In the genomic region with DNA sequence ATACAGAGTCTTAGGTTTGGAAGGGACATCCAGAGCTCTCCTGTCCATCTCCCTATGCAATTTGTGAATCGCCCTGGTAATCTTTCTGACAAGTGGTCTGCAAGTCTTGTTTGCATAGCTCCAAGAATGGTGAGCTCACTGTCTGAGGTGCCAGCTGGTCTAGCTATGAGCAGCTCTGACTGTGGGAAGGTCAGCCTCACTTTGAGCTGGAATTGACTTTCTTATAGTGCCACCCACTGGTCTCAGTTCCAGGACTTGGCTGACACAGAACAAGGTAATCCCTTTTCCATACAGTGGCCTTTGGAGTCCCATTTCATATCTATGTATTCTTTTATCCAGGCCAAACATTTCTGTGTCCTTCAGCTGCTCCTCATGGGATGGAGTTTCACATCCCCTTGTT, we compare ENCODE assay signal across 12 cellular contexts.
DNase-seq lines count a peak whose midpoint lies in the region; ATAC-seq, FAIRE-seq and TF ChIP-seq lines count a peak whose summit lies in the region.
"Had no signal": no experiment of that assay in that cellular context is flagged by ENCODE, and none has a peak within 500 bp of the region (broad histone marks: within the 10 kb centered on the region; RNA-seq: fewer than 3 reads in every experiment).

No MANE protein-coding gene starts in this region.

- no peaks in the 10 kb centered on the region for H3K4me1 ChIP-seq in keratinocyte (ENCODE audit: control insufficient read depth, extremely low read depth, insufficient read depth, low read length)

- no peaks in the 10 kb centered on the region for H3K9me3 Mint-ChIP-seq in natural killer cell
- H3K9me3 Mint-ChIP-seq: natural killer cell treated with Interleukin-12 subunit alpha and Interleukin-12 subunit beta and Interleukin-15 and Interleukin-18, amount 100 ng/mL, for 72 hours had no signal

- in situ Hi-C loops in GM13977 (cut with MboI; ENCODE audit: low pct_unique_long_range_greater_than_20kb, low sequenced_read_pairs, unreplicated experiment), result no loop called here

- H3K9ac ChIP-seq in keratinocyte (ENCODE audit: control insufficient read depth, extremely low read depth, insufficient read depth, low read length), result no peak overlapping the region
- H3K9ac ChIP-seq: KMS-11 had no signal

- DNase-seq in AG10803 (ENCODE audit: low read depth), result peak; percentile 53
- peak; percentile 3 for DNase-seq in GM12865 (ENCODE audit: low read depth)
- DNase-seq in keratinocyte (ENCODE audit: low read depth, low spot score), result no peak
- no peak for DNase-seq in natural killer cell
- DNase-seq in GM13977 (ENCODE audit: low spot score), result no peak
- DNase-seq in activated CD8-positive, alpha-beta memory T cell treated with anti-CD3 and anti-CD28 coated beads for 24 hours, result no peak
- DNase-seq: CD4-positive, alpha-beta memory T cell; stimulated activated CD4-positive, alpha-beta T cell treated with anti-CD3 and anti-CD28 coated beads, Interleukin-2, amount 100 ng/mL, for 24 hours had no signal

- peaks cover 11 to 12% of the 10 kb centered on the region in 2 donors for H3K4me1 Mint-ChIP-seq in natural killer cell

- H3K4me3 Mint-ChIP-seq in natural killer cell, result no peak overlapping the region
- H3K4me3 Mint-ChIP-seq: CD4-positive, alpha-beta memory T cell; natural killer cell treated with Interleukin-12 subunit alpha and Interleukin-12 subunit beta and Interleukin-15 and Interleukin-18, amount 100 ng/mL, for 72 hours had no signal

- H3K36me3 Mint-ChIP-seq in natural killer cell, result no peaks in the 10 kb centered on the region
- H3K36me3 Mint-ChIP-seq: natural killer cell treated with Interleukin-12 subunit alpha and Interleukin-12 subunit beta and Interleukin-15 and Interleukin-18, amount 100 ng/mL, for 72 hours had no signal

- H3K27me3 Mint-ChIP-seq in natural killer cell (ENCODE audit: low read depth in 2 of 2), result no peaks in the 10 kb centered on the region
- H3K27me3 Mint-ChIP-seq: CD4-positive, alpha-beta memory T cell had no signal

- no peaks in the 10 kb centered on the region for H4K20me1 ChIP-seq in keratinocyte (ENCODE audit: control insufficient read depth, extremely low read depth, insufficient read depth, low read length)

- peak; percentile 37 for TF ChIP-seq CTCF in AG10803 (conservative IDR thresholded peaks at IDR 0.05; ENCODE audit: low read length)
- TF ChIP-seq CTCF in GM12865 (IDR thresholded peaks at IDR 0.05; ENCODE audit: insufficient read depth, low read depth, low read length, missing control alignments), result no peak
- TF ChIP-seq CTCF in keratinocyte (optimal IDR thresholded peaks at IDR 0.05 in 1 of 3, IDR thresholded peaks at IDR 0.05 in 1 of 3, conservative IDR thresholded peaks at IDR 0.05 in 1 of 3; ENCODE audit: extremely low read depth in 1 of 3, insufficient read depth in 2 of 3, low read length in 3 of 3), result peak in 2 of 3 experiments; percentile 14 to 63
- TF ChIP-seq CTCF in natural killer cell (IDR thresholded peaks at IDR 0.05), result no peak
- TF ChIP-seq CTCF in GM13977 (IDR thresholded peaks at IDR 0.05; ENCODE audit: extremely low read depth, insufficient read depth, missing control alignments), result no peak

- no peaks in the 10 kb centered on the region for H3K9me1 ChIP-seq in keratinocyte (ENCODE audit: control insufficient read depth, extremely low read depth, insufficient read depth, low read length)

- no peaks in the 10 kb centered on the region for H3K9me3 ChIP-seq in keratinocyte (ENCODE audit: control insufficient read depth, low read depth, low read length)

- no peaks in the 10 kb centered on the region for H3K36me3 ChIP-seq in keratinocyte (ENCODE audit: control insufficient read depth in 2 of 2, extremely low read depth in 1 of 2, insufficient read depth in 2 of 2, low read length in 2 of 2)

- no peak overlapping the region for H3K4me2 ChIP-seq in keratinocyte (ENCODE audit: control insufficient read depth, extremely low read depth, insufficient read depth, low read depth, low read length)
- H3K4me2 ChIP-seq: KMS-11 had no signal

- ATAC-seq in SK-N-SH treated with all-trans-retinoic acid at 6 μM for 48 hours (peak; percentile 49), natural killer cell (no peak), GM18498 (IDR thresholded peaks at IDR 0.05; ENCODE audit: unreplicated experiment) (no peak)

- H3K79me2 ChIP-seq in keratinocyte (ENCODE audit: control insufficient read depth, insufficient read depth, low read length), result no peaks in the 10 kb centered on the region

- no peak overlapping the region for H2AFZ ChIP-seq in keratinocyte (ENCODE audit: control insufficient read depth, low read length)

- H3K27me3 ChIP-seq in keratinocyte (ENCODE audit: control insufficient read depth, extremely low read depth, insufficient read depth, low read length), result no peaks in the 10 kb centered on the region

- H3K4me3 ChIP-seq in AG10803 (ENCODE audit: low read length) (no peak overlapping the region), GM12865 (ENCODE audit: low read depth, low read length) (no peak overlapping the region), keratinocyte (ENCODE audit: control insufficient read depth in 2 of 3, extremely low read depth in 1 of 3, insufficient read depth in 2 of 3, low read depth in 1 of 3, low read length in 3 of 3) (no peak overlapping the region)

- no peak for FAIRE-seq in keratinocyte (lab: Jason Lieb, UNC)

- H3K27ac Mint-ChIP-seq in natural killer cell, result no peak overlapping the region
- H3K27ac Mint-ChIP-seq: CD4-positive, alpha-beta memory T cell; natural killer cell treated with Interleukin-12 subunit alpha and Interleukin-12 subunit beta and Interleukin-15 and Interleukin-18, amount 100 ng/mL, for 72 hours had no signal

- no peak overlapping the region for H3K27ac ChIP-seq in keratinocyte (ENCODE audit: control insufficient read depth, insufficient read depth, low read length)
- H3K27ac ChIP-seq: KMS-11 had no signal

- dilution Hi-C loops in keratinocyte (cut with MboI; ENCODE audit: extremely low pct_ligation_motif_present, low sequenced_read_pairs), result no loop called here

- intact Hi-C loops in natural killer cell (cut with micrococcal nuclease), result no loop called here

TF ChIP-seq in SK-N-SH treated with all-trans-retinoic acid at 6 μM for 48 hours, 23 proteins besides CTCF, POLR2A, EP300 and RAD21:
- TF ChIP-seq OSR1 (CRISPR knock-in tag; IDR thresholded peaks at IDR 0.05), result no peak
- TF ChIP-seq ZFP30 (CRISPR knock-in tag; IDR thresholded peaks at IDR 0.05), result no peak
- TF ChIP-seq ZNF565 (CRISPR knock-in tag; conservative IDR thresholded peaks at IDR 0.05; ENCODE audit: low read depth), result no peak
- TF ChIP-seq GLIS3 (CRISPR knock-in tag; IDR thresholded peaks at IDR 0.05), result no peak
- no peak for TF ChIP-seq ARNTL (CRISPR knock-in tag; IDR thresholded peaks at IDR 0.05; ENCODE audit: borderline replicate concordance, low read depth)
- no peak for TF ChIP-seq PPARA (CRISPR knock-in tag; IDR thresholded peaks at IDR 0.05; ENCODE audit: borderline replicate concordance)
- no peak for TF ChIP-seq CSDC2 (CRISPR knock-in tag; IDR thresholded peaks at IDR 0.05)
- TF ChIP-seq, protein P1, sequence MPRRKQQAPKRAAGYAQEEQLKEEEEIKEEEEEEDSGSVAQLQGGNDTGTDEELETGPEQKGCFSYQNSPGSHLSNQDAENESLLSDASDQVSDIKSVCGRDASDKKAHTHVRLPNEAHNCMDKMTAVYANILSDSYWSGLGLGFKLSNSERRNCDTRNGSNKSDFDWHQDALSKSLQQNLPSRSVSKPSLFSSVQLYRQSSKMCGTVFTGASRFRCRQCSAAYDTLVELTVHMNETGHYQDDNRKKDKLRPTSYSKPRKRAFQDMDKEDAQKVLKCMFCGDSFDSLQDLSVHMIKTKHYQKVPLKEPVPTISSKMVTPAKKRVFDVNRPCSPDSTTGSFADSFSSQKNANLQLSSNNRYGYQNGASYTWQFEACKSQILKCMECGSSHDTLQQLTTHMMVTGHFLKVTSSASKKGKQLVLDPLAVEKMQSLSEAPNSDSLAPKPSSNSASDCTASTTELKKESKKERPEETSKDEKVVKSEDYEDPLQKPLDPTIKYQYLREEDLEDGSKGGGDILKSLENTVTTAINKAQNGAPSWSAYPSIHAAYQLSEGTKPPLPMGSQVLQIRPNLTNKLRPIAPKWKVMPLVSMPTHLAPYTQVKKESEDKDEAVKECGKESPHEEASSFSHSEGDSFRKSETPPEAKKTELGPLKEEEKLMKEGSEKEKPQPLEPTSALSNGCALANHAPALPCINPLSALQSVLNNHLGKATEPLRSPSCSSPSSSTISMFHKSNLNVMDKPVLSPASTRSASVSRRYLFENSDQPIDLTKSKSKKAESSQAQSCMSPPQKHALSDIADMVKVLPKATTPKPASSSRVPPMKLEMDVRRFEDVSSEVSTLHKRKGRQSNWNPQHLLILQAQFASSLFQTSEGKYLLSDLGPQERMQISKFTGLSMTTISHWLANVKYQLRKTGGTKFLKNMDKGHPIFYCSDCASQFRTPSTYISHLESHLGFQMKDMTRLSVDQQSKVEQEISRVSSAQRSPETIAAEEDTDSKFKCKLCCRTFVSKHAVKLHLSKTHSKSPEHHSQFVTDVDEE (CRISPR knock-in tag; IDR thresholded peaks at IDR 0.05), result no peak
- no peak for TF ChIP-seq ZC3H10 (CRISPR knock-in tag; IDR thresholded peaks at IDR 0.05)
- TF ChIP-seq BACH2 (CRISPR knock-in tag; IDR thresholded peaks at IDR 0.05; ENCODE audit: borderline replicate concordance), result no peak
- no peak for TF ChIP-seq CREB5 (CRISPR knock-in tag; IDR thresholded peaks at IDR 0.05; ENCODE audit: low read depth)
- no peak for TF ChIP-seq SNAI2 (CRISPR knock-in tag; IDR thresholded peaks at IDR 0.05)
- TF ChIP-seq ZNF70 (CRISPR knock-in tag; IDR thresholded peaks at IDR 0.05), result no peak
- no peak for TF ChIP-seq ZFP3 (CRISPR knock-in tag; IDR thresholded peaks at IDR 0.05)

Comparison
In these comparisons a context has a peak if more than half of its experiments do, and no peak if none do; other contexts are left out.
1. DNase-seq: peak in AG10803 (single experiment) and GM12865 (single experiment); none in keratinocyte (single experiment), natural killer cell (single experiment), GM13977 (single experiment) and activated CD8-positive, alpha-beta memory T cell treated with anti-CD3 and anti-CD28 coated beads for 24 hours (single experiment).
2. CTCF ChIP-seq: peak in AG10803 (single experiment) and keratinocyte (2 of 3); none in GM12865 (single experiment), natural killer cell (single experiment) and GM13977 (single experiment).